1 cellular context compared by ENCODE assay signal in genomic region chr15:41881086-41881485, GRCh38.
TF ChIP-seq lines count a peak whose summit lies in the region.

No MANE protein-coding gene starts in this region.

TF ChIP-seq in GM23338, 12 proteins besides CTCF, POLR2A, EP300 and RAD21 (continued from another document):
- TF ChIP-seq POLR2AphosphoS5 (IDR thresholded peaks at IDR 0.05; ENCODE audit: low read depth) (no peak), REST (IDR thresholded peaks at IDR 0.05; ENCODE audit: unreplicated experiment) (no peak), ETS1 (IDR thresholded peaks at IDR 0.05) (no peak), ZNF331 (CRISPR knock-in tag; IDR thresholded peaks at IDR 0.05; ENCODE audit: low read depth) (no peak), EZH2phosphoT487 (IDR thresholded peaks at IDR 0.05; ENCODE audit: unreplicated experiment) (no peak), JUNB (IDR thresholded peaks at IDR 0.05; ENCODE audit: unreplicated experiment) (no peak)
